ENCODE assay signal across 1 cellular context in genomic region chr2:85235281-85235680, GRCh38.
TF ChIP-seq lines count a peak whose summit lies in the region.

No MANE protein-coding gene starts in this region.

TF ChIP-seq in WTC11, 78 proteins besides CTCF, POLR2A, EP300 and RAD21 (continued from another document):
- no peak for TF ChIP-seq HMGXB4 (CRISPR knock-in tag; IDR thresholded peaks at IDR 0.05)
- no peak for TF ChIP-seq ELF4 (CRISPR knock-in tag; IDR thresholded peaks at IDR 0.05; ENCODE audit: low read depth)
- TF ChIP-seq USF1 (CRISPR knock-in tag; IDR thresholded peaks at IDR 0.05), result no peak
- TF ChIP-seq ATF6 (CRISPR knock-in tag; IDR thresholded peaks at IDR 0.05), result no peak
- no peak for TF ChIP-seq ZNF423 (CRISPR knock-in tag; IDR thresholded peaks at IDR 0.05)
- no peak for TF ChIP-seq PREB (CRISPR knock-in tag; IDR thresholded peaks at IDR 0.05; ENCODE audit: borderline replicate concordance)
- no peak for TF ChIP-seq NFATC4 (CRISPR knock-in tag; IDR thresholded peaks at IDR 0.05)
- no peak for TF ChIP-seq GRHL2 (CRISPR knock-in tag; IDR thresholded peaks at IDR 0.05; ENCODE audit: insufficient replicate concordance, severe bottlenecking)
- TF ChIP-seq IRF1 (CRISPR knock-in tag; IDR thresholded peaks at IDR 0.05), result no peak
- no peak for TF ChIP-seq STAT6 (CRISPR knock-in tag; conservative IDR thresholded peaks at IDR 0.05; ENCODE audit: low read depth)
- TF ChIP-seq ATF1 (CRISPR knock-in tag; IDR thresholded peaks at IDR 0.05), result no peak
- TF ChIP-seq KAT7 (CRISPR knock-in tag; IDR thresholded peaks at IDR 0.05; ENCODE audit: borderline replicate concordance), result no peak
